8 cellular contexts compared by ENCODE assay signal in genomic region chr16:87764600-87765472, GRCh38. TPM values are rescaled to one million over a fixed set of nuclear protein-coding genes. Genes with fewer than 3 reads are reported as not detected.
DNase-seq lines count a peak whose midpoint lies in the region; ATAC-seq and TF ChIP-seq lines count a peak whose summit lies in the region.

No MANE protein-coding gene starts in this region.

- H3K27ac ChIP-seq in PC-9: 0 out of 2 replicates have a peak overlapping the region, but pooled peaks have one; percentile 52
- H3K27ac ChIP-seq in duodenal mucosa (ENCODE audit: low read depth, low read length): no peak overlapping the region
- no peak overlapping the region for H3K27ac ChIP-seq in neuronal stem cell (replicated peaks; ENCODE audit: low read length)

- no peak overlapping the region for H2AK5ac ChIP-seq in neuronal stem cell (ENCODE audit: low read depth, low read length)

- no peak overlapping the region for H4K8ac ChIP-seq in neuronal stem cell (ENCODE audit: low read depth, low read length)

- H2BK15ac ChIP-seq in neuronal stem cell (ENCODE audit: low read length): no peak overlapping the region

- peaks cover 12% of the 10 kb centered on the region for H3K79me1 ChIP-seq in neuronal stem cell (ENCODE audit: low read depth, low read length)

- H4K20me1 ChIP-seq in PC-9 (ENCODE audit: insufficient read depth): peaks cover 6% of the 10 kb centered on the region; the same call in 1 of the 2 replicates

- H3K36me3 ChIP-seq in PC-9 (ENCODE audit: low read depth) (peaks cover 20% of the 10 kb centered on the region; the same call in 1 of the 2 replicates), duodenal mucosa (ENCODE audit: control insufficient read depth in 1 of 2, insufficient read depth in 2 of 2, low read length in 2 of 2) (peaks cover 7 to 36% of the 10 kb centered on the region in 2 donors), neuronal stem cell (replicated peaks in 1 of 2; ENCODE audit: control insufficient read depth in 2 of 2, insufficient read depth in 2 of 2, low read length in 2 of 2) (peaks cover 20 to 42% of the 10 kb centered on the region in 2 donors)

- H3K4ac ChIP-seq in neuronal stem cell (ENCODE audit: low read length): no peak overlapping the region

- no CpG with 5 or more reads among the region's 14 CpGs for WGBS in neuronal stem cell (ENCODE audit: extremely low coverage in 2 of 2, insufficient read length in 2 of 2, insufficient replicate concordance in 1 of 2), 2 donors

- DNase-seq in activated gamma-delta T cell treated with Interleukin-2 at 50 U/mL for 16 hours (peak; percentile 58), activated gamma-delta T cell (lab: John Stamatoyannopoulos, UW) (no peak), PC-9 (no peak), neuronal stem cell (ENCODE audit: low spot score) (no peak), cortex of kidney (lab: John Stamatoyannopoulos, UW) (no peak), GDM1 (lab: John Stamatoyannopoulos, UW) (no peak)

- no peak overlapping the region for H2BK5ac ChIP-seq in neuronal stem cell (ENCODE audit: low read length)

- H2BK12ac ChIP-seq in neuronal stem cell (ENCODE audit: low read length): no peak overlapping the region

- H3K14ac ChIP-seq in neuronal stem cell (ENCODE audit: low read length): no peak overlapping the region

- peaks cover 49% of the 10 kb centered on the region for H3K79me2 ChIP-seq in PC-9 (ENCODE audit: low read depth)

- peaks cover 17% of the 10 kb centered on the region for H3F3A ChIP-seq in PC-9 (ENCODE audit: insufficient read depth, low read depth)

- H3K4me3 ChIP-seq in PC-9 (peak overlapping the region; percentile 90), duodenal mucosa (ENCODE audit: low read depth in 1 of 2, low read length in 2 of 2) (peak overlapping the region; percentile 82 to 91), neuronal stem cell (ENCODE audit: low read length in 2 of 2) (peak overlapping the region; percentile 84 to 94)

- H4K91ac ChIP-seq in neuronal stem cell (ENCODE audit: low read depth, low read length, poor library complexity): no peak overlapping the region

- no peaks in the 10 kb centered on the region for H3K9me2 ChIP-seq in PC-9 (ENCODE audit: insufficient read depth)

- ATAC-seq in GM18858 (IDR thresholded peaks at IDR 0.05; ENCODE audit: unreplicated experiment): no peak

- H3K9ac ChIP-seq in duodenal mucosa (ENCODE audit: low read depth in 1 of 2, low read length in 2 of 2) (peak overlapping the region; percentile 82 to 89), neuronal stem cell (ENCODE audit: low read depth, low read length, poor library complexity) (peak overlapping the region; percentile 93)

- H3K18ac ChIP-seq in neuronal stem cell (ENCODE audit: low read length): no peak overlapping the region

- no peak overlapping the region for H2BK120ac ChIP-seq in neuronal stem cell (ENCODE audit: low read depth, low read length)

- H3K9me3 ChIP-seq in PC-9 (ENCODE audit: insufficient read depth, low read depth) (no peaks in the 10 kb centered on the region), duodenal mucosa (ENCODE audit: control insufficient read depth in 1 of 2, low read length in 2 of 2) (no peaks in the 10 kb centered on the region), neuronal stem cell (replicated peaks in 1 of 2; ENCODE audit: control insufficient read depth in 2 of 2, insufficient read depth in 1 of 2, low read depth in 1 of 2, low read length in 2 of 2) (no peaks in the 10 kb centered on the region)

- H2AFZ ChIP-seq in PC-9: peak overlapping the region; percentile 92
- peak overlapping the region; percentile 95 for H2AFZ ChIP-seq in neuronal stem cell (ENCODE audit: low read length)

- H3K4me1 ChIP-seq in PC-9 (replicated peaks; ENCODE audit: insufficient read depth): peaks cover 11% of the 10 kb centered on the region; the same call in 1 of the 2 replicates
- H3K4me1 ChIP-seq in duodenal mucosa (ENCODE audit: control insufficient read depth in 1 of 2, insufficient read depth in 2 of 2, low read length in 2 of 2): peaks cover 5 to 13% of the 10 kb centered on the region in 2 donors
- H3K4me1 ChIP-seq in neuronal stem cell (ENCODE audit: control insufficient read depth in 2 of 2, insufficient read depth in 1 of 2, low read depth in 1 of 2, low read length in 2 of 2): peaks cover 5 to 8% of the 10 kb centered on the region in 2 donors

- intact Hi-C loops in PC-9 (cut with micrococcal nuclease; ENCODE audit: unreplicated experiment): loop anchor here (5.0 kb wide), 2 partner anchors 373 to 1203 kb away; partner anchors contain the start of gene MAP1LC3B

- no peak overlapping the region for H3K23ac ChIP-seq in neuronal stem cell (ENCODE audit: low read depth, low read length, poor library complexity)

- BruUV-seq in PC-9 (replicated peaks; lab: Mats Ljungman, UMichigan): no TSS peak

- CTCF ChIA-PET in PC-9 (lab: Charles Lee): no interaction called here

- no peak for TF ChIP-seq CTCF in PC-9 (conservative IDR thresholded peaks at IDR 0.05)

- H3K4me2 ChIP-seq in PC-9: peak overlapping the region; percentile 99
- peak overlapping the region; percentile 75 for H3K4me2 ChIP-seq in neuronal stem cell (ENCODE audit: insufficient read depth, low read length, poor library complexity, severe bottlenecking)

- POLR2A ChIA-PET in PC-9 (lab: Charles Lee; ENCODE audit: unreplicated experiment): interaction anchor here (0.7 kb wide), 1 partner anchor 299 kb away, joined by 28 read pairs; no protein-coding TSS in a partner anchor

- no peaks in the 10 kb centered on the region for H3K27me3 ChIP-seq in PC-9 (ENCODE audit: insufficient read depth, low read depth)
- no peaks in the 10 kb centered on the region for H3K27me3 ChIP-seq in duodenal mucosa (ENCODE audit: control insufficient read depth in 1 of 2, insufficient read depth in 2 of 2, low read length in 2 of 2)
- no peaks in the 10 kb centered on the region for H3K27me3 ChIP-seq in neuronal stem cell (ENCODE audit: control insufficient read depth in 3 of 3, insufficient read depth in 3 of 3, low read depth in 1 of 3, low read length in 3 of 3)

RNA-seq across cellular contexts. Expression of gene KLHDC4, which starts 0.9 kb away (rescaled TPM):
- total RNA-seq in PC-9 (2021): 66.5 and 74.2 TPM in 2 replicates
- 15.3 TPM for polyA plus RNA-seq in neuronal stem cell (2013, experiment 1 of 2)
- 15.0 TPM for polyA plus RNA-seq in neuronal stem cell (2013, experiment 2 of 2)
